In genomic region chr6:148322704-148323103, GRCh38 we compare ENCODE assay signal across 34 cellular contexts. TPM values are rescaled to one million over a fixed set of nuclear protein-coding genes. Genes with fewer than 3 reads are reported as not detected.
"Had no signal": no experiment of that assay in that cellular context is flagged by ENCODE, and none has a peak within 500 bp of the region (broad histone marks: within the 10 kb centered on the region; RNA-seq: fewer than 3 reads in every experiment).

No MANE protein-coding gene starts in this region.

- H3K27me3 ChIP-seq: brain microvascular endothelial cell, dorsolateral prefrontal cortex, foreskin keratinocyte, gastrocnemius medialis, heart left ventricle had no signal

- H3K4me1 Mint-ChIP-seq: activated CD4-positive, alpha-beta T cell treated with anti-CD3 and anti-CD28 coated beads, Interleukin-2, amount 10 ng/mL, durations not matched to agents 7 days and 5 days; activated naive CD4-positive, alpha-beta T cell treated with anti-CD3 and anti-CD28 coated beads, Interleukin-2, amount 10 ng/mL, durations not matched to agents 7 days and 5 days; activated naive CD8-positive, alpha-beta T cell treated with anti-CD3 and anti-CD28 coated beads, Interleukin-2, amount 10 ng/mL, durations not matched to agents 7 days and 5 days; central memory CD8-positive, alpha-beta T cell had no signal

- DNase-seq: activated CD4-positive, alpha-beta memory T cell treated with anti-CD3 and anti-CD28 coated beads, Interleukin-2, amount 10 ng/mL, durations not matched to agents 7 days and 5 days; activated CD4-positive, alpha-beta T cell treated with anti-CD3 and anti-CD28 coated beads for 4 hours; activated CD4-positive, alpha-beta T cell treated with anti-CD3 and anti-CD28 coated beads, Interleukin-2, amount 10 ng/mL, durations not matched to agents 7 days and 5 days; activated CD4-positive, alpha-beta T cell treated with anti-CD3 and anti-CD28 coated beads, Interleukin-2, amount 50 U/mL, for 4 hours; activated CD4-positive, CD25-positive, alpha-beta regulatory T cell; activated CD4-positive, CD25-positive, alpha-beta regulatory T cell treated with anti-CD3 and anti-CD28 coated beads, Interleukin-2, amount 50 U/mL, for 72 hours; activated CD8-positive, alpha-beta memory T cell treated with anti-CD3 and anti-CD28 coated beads, Interleukin-2, amount 50 U/mL, for 48 hours; activated gamma-delta T cell; activated naive CD4-positive, alpha-beta T cell; activated naive CD4-positive, alpha-beta T cell treated with anti-CD3 and anti-CD28 coated beads, Interleukin-2, amount 10 ng/mL, durations not matched to agents 7 days and 5 days; activated naive CD8-positive, alpha-beta T cell treated with anti-CD3 and anti-CD28 coated beads, Interleukin-2, amount 10 ng/mL, durations not matched to agents 7 days and 5 days; activated T-cell treated with anti-CD3 and anti-CD28 coated beads for 4 hours; activated T-cell treated with anti-CD3 and anti-CD28 coated beads, Interleukin-2, amount 50 U/mL, for 24 hours; activated T-cell treated with anti-CD3 and anti-CD28 coated beads, Interleukin-2, amount 50 U/mL, for 72 hours; amniotic stem cell; anterior cingulate cortex; dorsolateral prefrontal cortex; effector memory CD4-positive, alpha-beta T cell; endodermal cell; gastrocnemius medialis; glutamatergic neuron; heart left ventricle; T-helper 17 cell; T1000 had no signal

- H3K27ac ChIP-seq: brain microvascular endothelial cell, coronary artery, dorsolateral prefrontal cortex, foreskin keratinocyte, gastrocnemius medialis, heart left ventricle, WERI-Rb-1 had no signal

- H3K4me1 ChIP-seq: foreskin keratinocyte, gastrocnemius medialis had no signal

- H3K4me3 Mint-ChIP-seq: activated CD4-positive, alpha-beta memory T cell treated with anti-CD3 and anti-CD28 coated beads, Interleukin-2, amount 10 ng/mL, durations not matched to agents 7 days and 5 days; activated CD4-positive, alpha-beta T cell treated with anti-CD3 and anti-CD28 coated beads, Interleukin-2, amount 10 ng/mL, durations not matched to agents 7 days and 5 days; activated naive CD4-positive, alpha-beta T cell treated with anti-CD3 and anti-CD28 coated beads, Interleukin-2, amount 10 ng/mL, durations not matched to agents 7 days and 5 days; activated naive CD8-positive, alpha-beta T cell treated with anti-CD3 and anti-CD28 coated beads, Interleukin-2, amount 10 ng/mL, durations not matched to agents 7 days and 5 days; activated T-cell treated with anti-CD3 and anti-CD28 coated beads, Interleukin-2, amount 50 U/mL, for 24 hours; activated T-cell treated with anti-CD3 and anti-CD28 coated beads, Interleukin-2, amount 50 U/mL, for 72 hours; central memory CD8-positive, alpha-beta T cell; dendritic cell treated with granulocyte-macrophage colony-stimulating factor and Interleukin-4, amounts not matched to agents 40 ng/mL and 50 ng/mL, for 4 days; endodermal cell; T-helper 17 cell; T-helper 2 cell treated with Interferon-gamma antibody and Interleukin-4, amounts not matched to agents 5 μg/mL and 100 μg/mL, for 36 hours had no signal

- ATAC-seq: activated naive CD4-positive, alpha-beta T cell treated with anti-CD3 and anti-CD28 coated beads, Interleukin-2, amount 50 U/mL, for 72 hours; activated T-cell treated with anti-CD3 and anti-CD28 coated beads, Interleukin-2, amount 50 U/mL, for 72 hours; gastrocnemius medialis; heart left ventricle; T-helper 17 cell had no signal

- H3K9me3 Mint-ChIP-seq: activated CD4-positive, alpha-beta T cell treated with anti-CD3 and anti-CD28 coated beads, Interleukin-2, amount 10 ng/mL, durations not matched to agents 7 days and 5 days; central memory CD8-positive, alpha-beta T cell; dendritic cell treated with granulocyte-macrophage colony-stimulating factor and Interleukin-4, amounts not matched to agents 40 ng/mL and 50 ng/mL, for 4 days; endodermal cell; T-helper 2 cell treated with Interferon-gamma antibody and Interleukin-4, amounts not matched to agents 5 μg/mL and 100 μg/mL, for 36 hours had no signal

- H3K36me3 Mint-ChIP-seq: activated naive CD4-positive, alpha-beta T cell treated with anti-CD3 and anti-CD28 coated beads, Interleukin-2, amount 10 ng/mL, durations not matched to agents 7 days and 5 days; activated naive CD4-positive, alpha-beta T cell treated with anti-CD3 and anti-CD28 coated beads, Interleukin-2, amount 50 U/mL, for 72 hours; activated naive CD8-positive, alpha-beta T cell treated with anti-CD3 and anti-CD28 coated beads, Interleukin-2, amount 10 ng/mL, durations not matched to agents 7 days and 5 days had no signal

- FAIRE-seq: astrocyte, bronchial epithelial cell had no signal

- H3K9me3 ChIP-seq: gastrocnemius medialis, heart left ventricle had no signal

- H3K27ac Mint-ChIP-seq: activated CD4-positive, alpha-beta memory T cell treated with anti-CD3 and anti-CD28 coated beads, Interleukin-2, amount 10 ng/mL, durations not matched to agents 7 days and 5 days; activated CD4-positive, alpha-beta T cell treated with anti-CD3 and anti-CD28 coated beads, Interleukin-2, amount 10 ng/mL, durations not matched to agents 7 days and 5 days; activated naive CD4-positive, alpha-beta T cell treated with anti-CD3 and anti-CD28 coated beads, Interleukin-2, amount 10 ng/mL, durations not matched to agents 7 days and 5 days; activated naive CD4-positive, alpha-beta T cell treated with anti-CD3 and anti-CD28 coated beads, Interleukin-2, amount 50 U/mL, for 72 hours; activated naive CD8-positive, alpha-beta T cell treated with anti-CD3 and anti-CD28 coated beads, Interleukin-2, amount 10 ng/mL, durations not matched to agents 7 days and 5 days; activated T-cell treated with anti-CD3 and anti-CD28 coated beads, Interleukin-2, amount 50 U/mL, for 24 hours; activated T-cell treated with anti-CD3 and anti-CD28 coated beads, Interleukin-2, amount 50 U/mL, for 72 hours; dendritic cell treated with granulocyte-macrophage colony-stimulating factor and Interleukin-4, amounts not matched to agents 40 ng/mL and 50 ng/mL, for 4 days; endodermal cell; T-helper 17 cell; T-helper 2 cell treated with Interferon-gamma antibody and Interleukin-4, amounts not matched to agents 5 μg/mL and 100 μg/mL, for 36 hours had no signal

- H3K36me3 ChIP-seq: brain microvascular endothelial cell, gastrocnemius medialis, heart left ventricle, WERI-Rb-1 had no signal

- H3K4me3 ChIP-seq: coronary artery, dorsolateral prefrontal cortex, gastrocnemius medialis, heart left ventricle had no signal

RNA-seq across cellular contexts. Expression of gene SASH1, which starts 19.9 kb away (rescaled TPM):
- total RNA-seq: activated naive CD8-positive, alpha-beta T cell treated with anti-CD3 and anti-CD28 coated beads, Interleukin-2, amount 10 ng/mL, durations not matched to agents 7 days and 5 days had no signal
